8 cellular contexts compared by ENCODE assay signal in the genomic region with DNA sequence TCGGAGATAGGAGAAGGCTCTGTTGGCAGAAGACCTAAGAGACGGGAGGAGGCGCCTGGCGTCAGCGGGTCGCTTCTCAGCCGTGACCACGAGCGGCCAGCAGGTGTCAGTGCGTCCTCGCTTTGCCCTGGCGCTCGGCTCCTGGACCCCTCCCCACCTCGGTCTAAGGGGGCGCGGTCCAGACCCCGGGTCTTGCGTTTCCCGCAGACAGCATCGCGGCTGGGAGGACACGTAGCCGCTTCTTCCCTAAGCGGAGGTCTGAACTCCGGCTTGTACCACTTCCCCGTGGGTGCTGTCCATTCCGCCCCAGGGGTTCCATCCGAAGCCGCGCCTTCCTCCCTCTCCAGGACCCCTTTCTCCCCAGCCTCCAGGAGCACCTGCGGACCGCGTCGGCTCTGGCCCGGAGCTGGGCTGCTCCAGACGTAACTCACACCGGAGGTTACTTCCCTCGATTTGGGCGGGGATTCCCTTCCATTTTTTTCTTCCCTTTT. TPM values are rescaled to one million over a fixed set of nuclear protein-coding genes. Genes with fewer than 3 reads are reported as not detected.
DNase-seq lines count a peak whose midpoint lies in the region; ATAC-seq, FAIRE-seq and TF ChIP-seq lines count a peak whose summit lies in the region.

No MANE protein-coding gene starts in this region.

- H3K27ac Mint-ChIP-seq in activated CD4-positive, alpha-beta T cell treated with anti-CD3 and anti-CD28 coated beads, Interleukin-2, amount 10 ng/mL, durations not matched to agents 7 days and 5 days = no peak overlapping the region
- H3K27ac Mint-ChIP-seq in endodermal cell = no peak overlapping the region
- H3K27ac Mint-ChIP-seq in mesothelial cell of epicardium = peak overlapping the region; percentile 25
- no peak overlapping the region for H3K27ac Mint-ChIP-seq in stimulated activated naive B cell treated with anti-CD40 and anti-IgM and Interleukin-4, amounts not matched to agents 10 μg/mL and 1 μg/mL and 100 μg/mL, for 72 hours

- H3K36me3 Mint-ChIP-seq in activated CD4-positive, alpha-beta T cell treated with anti-CD3 and anti-CD28 coated beads, Interleukin-2, amount 10 ng/mL, durations not matched to agents 7 days and 5 days (ENCODE audit: low read depth) = peaks cover 3% of the 10 kb centered on the region
- H3K36me3 Mint-ChIP-seq in endodermal cell (ENCODE audit: low read depth) (no peaks in the 10 kb centered on the region), mesothelial cell of epicardium (no peaks in the 10 kb centered on the region)
- H3K36me3 Mint-ChIP-seq in stimulated activated naive B cell treated with anti-CD40 and anti-IgM and Interleukin-4, amounts not matched to agents 10 μg/mL and 1 μg/mL and 100 μg/mL, for 72 hours = peaks cover 8 to 9% of the 10 kb centered on the region in 2 donors

- peaks cover 15% of the 10 kb centered on the region for H3K4me1 Mint-ChIP-seq in activated CD4-positive, alpha-beta T cell treated with anti-CD3 and anti-CD28 coated beads, Interleukin-2, amount 10 ng/mL, durations not matched to agents 7 days and 5 days
- H3K4me1 Mint-ChIP-seq in endodermal cell (peaks cover 3% of the 10 kb centered on the region), mesothelial cell of epicardium (peaks cover 16% of the 10 kb centered on the region)
- peaks cover 10 to 33% of the 10 kb centered on the region in 2 donors for H3K4me1 Mint-ChIP-seq in stimulated activated naive B cell treated with anti-CD40 and anti-IgM and Interleukin-4, amounts not matched to agents 10 μg/mL and 1 μg/mL and 100 μg/mL, for 72 hours

- 0 out of 3 replicates have a peak, but pooled peaks cover 4% of the 10 kb centered on the region for H3K4me1 ChIP-seq in A549
- no peaks in the 10 kb centered on the region for H3K4me1 ChIP-seq in endodermal cell (ENCODE audit: control insufficient read depth, insufficient read depth, low read length)

- H3K4me2 ChIP-seq in A549 = peak overlapping the region; percentile 99

- FAIRE-seq in A549 (lab: Jason Lieb, UNC) = no peak

- no peak for TF ChIP-seq EP300 in A549 (IDR thresholded peaks at IDR 0.05)

- no peaks in the 10 kb centered on the region for H3K9me3 Mint-ChIP-seq in activated CD4-positive, alpha-beta T cell treated with anti-CD3 and anti-CD28 coated beads, Interleukin-2, amount 10 ng/mL, durations not matched to agents 7 days and 5 days
- H3K9me3 Mint-ChIP-seq in endodermal cell (peaks cover 10% of the 10 kb centered on the region), mesothelial cell of epicardium (no peaks in the 10 kb centered on the region)
- H3K9me3 Mint-ChIP-seq in stimulated activated naive B cell treated with anti-CD40 and anti-IgM and Interleukin-4, amounts not matched to agents 10 μg/mL and 1 μg/mL and 100 μg/mL, for 72 hours = peaks cover 5 to 6% of the 10 kb centered on the region in 2 donors

- peak overlapping the region; percentile 45 for H3K4me3 Mint-ChIP-seq in activated CD4-positive, alpha-beta T cell treated with anti-CD3 and anti-CD28 coated beads, Interleukin-2, amount 10 ng/mL, durations not matched to agents 7 days and 5 days
- H3K4me3 Mint-ChIP-seq in endodermal cell (peak overlapping the region; percentile 53), mesothelial cell of epicardium (peak overlapping the region; percentile 68)
- H3K4me3 Mint-ChIP-seq in stimulated activated naive B cell treated with anti-CD40 and anti-IgM and Interleukin-4, amounts not matched to agents 10 μg/mL and 1 μg/mL and 100 μg/mL, for 72 hours = peak overlapping the region; percentile 80 to 82

- CTCF ChIA-PET in A549 (lab: Yijun Ruan, JAX) = interaction anchor here (0.5 to 3.5 kb wide), 39 partner anchors 9 to 1232 kb away, joined by 3 to 26 read pairs (median 3); no protein-coding TSS in a partner anchor
- CTCF ChIA-PET in activated CD4-positive, alpha-beta T cell treated with anti-CD3 and anti-CD28 coated beads, Interleukin-2, amount 10 ng/mL, durations not matched to agents 7 days and 5 days (lab: Charles Lee) = interaction anchor here (0.6 to 1.6 kb wide), 5 partner anchors 11 to 1451 kb away, joined by 3 to 4 read pairs (median 3); no protein-coding TSS in a partner anchor

- POLR2A ChIA-PET in A549 (lab: Yijun Ruan, JAX) = interaction anchor here (1.5 kb wide), 1 partner anchor 157 kb away, joined by 4 read pairs; a partner anchor contains a TSS
- POLR2A ChIA-PET in activated CD4-positive, alpha-beta T cell treated with anti-CD3 and anti-CD28 coated beads, Interleukin-2, amount 10 ng/mL, durations not matched to agents 7 days and 5 days (lab: Charles Lee) = no interaction called here

- H3K27me3 ChIP-seq in endodermal cell (ENCODE audit: control insufficient read depth, insufficient read depth, low read length, poor library complexity, severe bottlenecking) = peaks cover 85% of the 10 kb centered on the region

- H3K9me3 ChIP-seq in A549 = no peaks in the 10 kb centered on the region
- no peaks in the 10 kb centered on the region for H3K9me3 ChIP-seq in endodermal cell (ENCODE audit: control insufficient read depth, low read length)

- TF ChIP-seq RAD21 in A549 (conservative IDR thresholded peaks at IDR 0.05 in 1 of 2, IDR thresholded peaks at IDR 0.05 in 1 of 2) = peak; percentile 73 to 89

- ATAC-seq in A549 = peak; percentile 86 to 94
- peak; percentile 82 for ATAC-seq in HG02870 (IDR thresholded peaks at IDR 0.05; ENCODE audit: unreplicated experiment)
- ATAC-seq in stimulated activated naive B cell treated with anti-CD40 and anti-IgM and Interleukin-4, amounts not matched to agents 10 μg/mL and 1 μg/mL and 100 μg/mL, for 72 hours (replicated peaks) = peak; percentile 75 to 80

- WGBS in A549 (ENCODE audit: missing lambda C conversion rate) = 2% methylated on average over 29 of the region's 39 CpGs
- 1% methylated on average over 30 to 39 of the region's 39 CpGs for WGBS in endodermal cell (ENCODE audit: insufficient coverage in 1 of 2, insufficient read length in 1 of 2), 2 experiments

- H3K4me3 ChIP-seq in A549 = peak overlapping the region; percentile 61
- H3K4me3 ChIP-seq in GM12875 (ENCODE audit: low read depth, low read length) = peak overlapping the region; percentile 27
- H3K4me3 ChIP-seq in endodermal cell (ENCODE audit: low read length) = peak overlapping the region; percentile 81

- peak; percentile 78 for TF ChIP-seq CTCF in A549 (IDR thresholded peaks at IDR 0.05)
- peak; percentile 85 for TF ChIP-seq CTCF in GM12875 (IDR thresholded peaks at IDR 0.05; ENCODE audit: borderline replicate concordance, insufficient read depth, low read depth, low read length)
- peak; percentile 95 for TF ChIP-seq CTCF in endodermal cell (conservative IDR thresholded peaks at IDR 0.05)
- TF ChIP-seq CTCF in mesothelial cell of epicardium (IDR thresholded peaks at IDR 0.05; ENCODE audit: unreplicated experiment) = peak; percentile 85

- no peak overlapping the region for H3K9ac ChIP-seq in endodermal cell (ENCODE audit: extremely low read depth, low read length, poor library complexity, severe bottlenecking)

- H3K27ac ChIP-seq in A549 = peak overlapping the region in 1 of 2 experiments; percentile 20; a peak in 2 of 6 replicates
- H3K27ac ChIP-seq in endodermal cell (ENCODE audit: low read depth, low read length) = no peak overlapping the region

- DNase-seq in A549 (ENCODE audit: low read depth in 1 of 2, low spot score in 1 of 2) (peak; percentile 58 to 71), NCI-H2107 (lab: John Stamatoyannopoulos, UW) (peak; percentile 10), endodermal cell (peak; percentile 96), mesothelial cell of epicardium (ENCODE audit: low spot score in 2 of 2, unreplicated experiment in 2 of 2) (peak; percentile 62 to 85)
- peak; percentile 46 for DNase-seq in activated CD4-positive, alpha-beta T cell treated with anti-CD3 and anti-CD28 coated beads, Interleukin-2, amount 10 ng/mL, durations not matched to agents 7 days and 5 days
- DNase-seq in stimulated activated naive B cell treated with anti-CD40 and anti-IgM and Interleukin-4, amounts not matched to agents 10 μg/mL and 1 μg/mL and 100 μg/mL, for 72 hours = peak; percentile 43

- H3K27me3 Mint-ChIP-seq in activated CD4-positive, alpha-beta T cell treated with anti-CD3 and anti-CD28 coated beads, Interleukin-2, amount 10 ng/mL, durations not matched to agents 7 days and 5 days = peaks cover 75% of the 10 kb centered on the region
- H3K27me3 Mint-ChIP-seq in endodermal cell (ENCODE audit: insufficient read depth) (peaks cover 86% of the 10 kb centered on the region), mesothelial cell of epicardium (ENCODE audit: low read depth) (peaks cover 85% of the 10 kb centered on the region)
- peaks cover 64 to 83% of the 10 kb centered on the region in 2 donors for H3K27me3 Mint-ChIP-seq in stimulated activated naive B cell treated with anti-CD40 and anti-IgM and Interleukin-4, amounts not matched to agents 10 μg/mL and 1 μg/mL and 100 μg/mL, for 72 hours

- TF ChIP-seq POLR2A in A549 (IDR thresholded peaks at IDR 0.05; ENCODE audit: low read length) = no peak

- no peaks in the 10 kb centered on the region for H3K36me3 ChIP-seq in endodermal cell (ENCODE audit: control insufficient read depth, insufficient read depth, low read length)

RNA-seq across cellular contexts. Expression of a gene that starts 0.6 kb away (rescaled TPM):
- not detected in 2 replicates for polyA plus RNA-seq in A549 (2011; rRNA removed)
- 0.01 TPM in 2 replicates for polyA plus RNA-seq in A549 (2012; cell fraction: cytosol; rRNA removed)
- 0.04 and 0.05 TPM in 2 replicates for polyA plus RNA-seq in A549 (2012; cell fraction: nucleus; rRNA removed)
- polyA plus RNA-seq in A549 (2017; fragmentation: RNase III; extraction: RNeasy Plus Mini Kit Qiagen cat#74134 plus additional on column Dnase treatment) = not detected in 3 replicates
- polyA minus RNA-seq in A549 (2011; rRNA and poly(A)+ RNA removed) = not detected in 2 replicates
- not detected for total RNA-seq in activated CD4-positive, alpha-beta T cell treated with anti-CD3 and anti-CD28 coated beads, Interleukin-2, amount 10 ng/mL, durations not matched to agents 7 days and 5 days
- under 1 TPM in 1 of 2 donors, not detected in 1; 0.13 TPM for total RNA-seq in endodermal cell
- 0.53 TPM for polyA plus RNA-seq in endodermal cell (2013, experiment 1 of 2)
- 0.87 TPM for polyA plus RNA-seq in endodermal cell (2013, experiment 2 of 2)
- 4.7 to 5.2 TPM (median 4.9 TPM) in 3 replicates for total RNA-seq in mesothelial cell of epicardium

Comparison
In these comparisons a context has a peak if more than half of its experiments do, and no peak if none do; other contexts are left out.
1. DNase-seq: peak in every context shown above with its lines; median percentile 96 in endodermal cell; 74 in mesothelial cell of epicardium; 64 in A549; 46 in activated CD4-positive, alpha-beta T cell treated with anti-CD3 and anti-CD28 coated beads, Interleukin-2, amount 10 ng/mL, durations not matched to agents 7 days and 5 days; 43 in stimulated activated naive B cell treated with anti-CD40 and anti-IgM and Interleukin-4, amounts not matched to agents 10 μg/mL and 1 μg/mL and 100 μg/mL, for 72 hours; 10 in NCI-H2107.
2. H3K4me3 ChIP-seq: peak in every context shown above with its lines; median percentile 81 in endodermal cell; 61 in A549; 27 in GM12875.